In genomic region chr20:892371-892770, GRCh38 we compare ENCODE assay signal across 6 cellular contexts. TPM values are rescaled to one million over a fixed set of nuclear protein-coding genes. Genes with fewer than 3 reads are reported as not detected.
"Had no signal": no experiment of that assay in that cellular context is flagged by ENCODE, and none has a peak within 500 bp of the region (broad histone marks: within the 10 kb centered on the region; RNA-seq: fewer than 3 reads in every experiment).

No MANE protein-coding gene starts in this region.

RNA-seq across cellular contexts. Expression of gene ANGPT4, which starts 23.8 kb away (rescaled TPM):
- total RNA-seq: HT-29, LHCN-M2, NCI-H460, PC-9, Right ventricle myocardium superior, SJSA1 had no signal
